ENCODE assay signal across 8 cellular contexts in genomic region chr7:30800785-30801252, GRCh38. TPM values are rescaled to one million over a fixed set of nuclear protein-coding genes. Genes with fewer than 3 reads are reported as not detected.
DNase-seq lines count a peak whose midpoint lies in the region; ATAC-seq and TF ChIP-seq lines count a peak whose summit lies in the region.

No MANE protein-coding gene starts in this region.

- H3K36me3 ChIP-seq in GM23338 (ENCODE audit: insufficient read depth) = no peaks in the 10 kb centered on the region
- H3K36me3 ChIP-seq in tibial artery = peaks cover 0 to 8% (median 0%) of the 10 kb centered on the region in 3 donors

- H3F3A ChIP-seq in GM23338 (replicated peaks; ENCODE audit: low read depth) = no peaks in the 10 kb centered on the region

- DNase-seq in NCI-H524 (lab: John Stamatoyannopoulos, UW) (peak; percentile 15 to 71), NCI-H524 treated with DMSO at 0.1 percent for 48 hours (lab: John Stamatoyannopoulos, UW) (no peak), GM23338 (ENCODE audit: low spot score) (peak; percentile 85), NCI-H1092 (lab: John Stamatoyannopoulos, UW) (peak; percentile 60), SKM-1 (lab: John Stamatoyannopoulos, UW; ENCODE audit: unreplicated experiment) (peak; percentile 34), lung microvascular endothelial cell (ENCODE audit: low read depth in 2 of 2) (peak; percentile 83 to 86), tibial artery (peak; percentile 74 to 82)
- DNase-seq in effector memory CD8-positive, alpha-beta T cell = peak; percentile 8 to 23 (median 10)

- no peak overlapping the region for H3K27ac Mint-ChIP-seq in GM23338
- no peak overlapping the region for H3K27ac Mint-ChIP-seq in effector memory CD8-positive, alpha-beta T cell

- H3K4me2 ChIP-seq in GM23338 = no peak overlapping the region

- ATAC-seq in GM23338 = peak; percentile 91
- ATAC-seq in effector memory CD8-positive, alpha-beta T cell (replicated peaks) = no peak

- H3K27me3 ChIP-seq in GM23338 (ENCODE audit: insufficient read depth) (no peaks in the 10 kb centered on the region), tibial artery (no peaks in the 10 kb centered on the region)

- no peak overlapping the region for H3K4me3 ChIP-seq in GM23338
- H3K4me3 ChIP-seq in tibial artery = no peak overlapping the region

- peaks cover 5% of the 10 kb centered on the region for H3K27me3 Mint-ChIP-seq in GM23338 (ENCODE audit: insufficient read depth, low read depth, poor library complexity)
- no peaks in the 10 kb centered on the region for H3K27me3 Mint-ChIP-seq in effector memory CD8-positive, alpha-beta T cell

- H3K36me3 Mint-ChIP-seq in GM23338 (ENCODE audit: low read depth) = no peaks in the 10 kb centered on the region; the same call in 2 of the 3 replicates
- H3K36me3 Mint-ChIP-seq in effector memory CD8-positive, alpha-beta T cell (ENCODE audit: insufficient read depth) = no peaks in the 10 kb centered on the region

- H3K9me3 ChIP-seq in tibial artery = no peaks in the 10 kb centered on the region

- no peaks in the 10 kb centered on the region for H3K9me2 ChIP-seq in GM23338 (ENCODE audit: insufficient read depth)

- H3K4me1 ChIP-seq in GM23338 (ENCODE audit: insufficient read depth) (no peaks in the 10 kb centered on the region), tibial artery (peaks cover 8 to 84% (median 72%) of the 10 kb centered on the region in 4 donors)

- peaks cover 9% of the 10 kb centered on the region for H3K4me1 Mint-ChIP-seq in GM23338
- peaks cover 4 to 6% of the 10 kb centered on the region in 2 donors for H3K4me1 Mint-ChIP-seq in effector memory CD8-positive, alpha-beta T cell (ENCODE audit: low read depth in 2 of 2)

- TF ChIP-seq CTCF in GM23338 (conservative IDR thresholded peaks at IDR 0.05; ENCODE audit: low read depth in 2 of 2) (peak; percentile 84 to 93), tibial artery (IDR thresholded peaks at IDR 0.05) (peak; percentile 73 to 85)

- intact Hi-C loops in tibial artery (cut with DNase I; ENCODE audit: low total_unique reads) = loop anchor here (5.0 kb wide), 2 partner anchors 106 to 176 kb away; no protein-coding TSS in a partner anchor

- no peaks in the 10 kb centered on the region for H3K79me2 ChIP-seq in GM23338 (replicated peaks; ENCODE audit: insufficient read depth)

- no peak overlapping the region for H2AFZ ChIP-seq in GM23338

- H3K27ac ChIP-seq in GM23338 (ENCODE audit: low read depth) (no peak overlapping the region), tibial artery (peak overlapping the region; percentile 56 to 60)

- H3K9me3 Mint-ChIP-seq in GM23338 = no peaks in the 10 kb centered on the region
- no peaks in the 10 kb centered on the region for H3K9me3 Mint-ChIP-seq in effector memory CD8-positive, alpha-beta T cell

- H4K20me1 ChIP-seq in GM23338 (replicated peaks; ENCODE audit: insufficient read depth) = no peaks in the 10 kb centered on the region; the same call in 1 of the 2 replicates

- no peak overlapping the region for H3K4me3 Mint-ChIP-seq in GM23338
- H3K4me3 Mint-ChIP-seq in effector memory CD8-positive, alpha-beta T cell = no peak overlapping the region

TF ChIP-seq in GM23338, 12 proteins besides CTCF, POLR2A, EP300 and RAD21:
- TF ChIP-seq STAT1 (IDR thresholded peaks at IDR 0.05; ENCODE audit: unreplicated experiment) (no peak), ZNF331 (CRISPR knock-in tag; IDR thresholded peaks at IDR 0.05; ENCODE audit: low read depth) (no peak), POLR2AphosphoS5 (IDR thresholded peaks at IDR 0.05; ENCODE audit: low read depth) (no peak)

RNA-seq across cellular contexts. Expression of gene MINDY4, which starts 29.6 kb away (rescaled TPM):
- total RNA-seq in GM23338 (2014; rRNA removed; shearing (Covaris generic)) = 3.1 and 4.4 TPM in 2 replicates
- 1.3 and 1.7 TPM in 2 replicates for polyA plus RNA-seq in GM23338 (2016; fragmentation: Nextera tagmentation; extraction: Ambion mirVana)
- 0.40 and 0.65 TPM in 2 replicates for total RNA-seq in lung microvascular endothelial cell

RNA-seq across cellular contexts. Expression of gene INMT, which starts 48.9 kb away (rescaled TPM):
- 0.19 and 1.1 TPM in 2 replicates for total RNA-seq in GM23338 (2014; rRNA removed; shearing (Covaris generic))
- 0.38 and 0.79 TPM in 2 replicates for polyA plus RNA-seq in GM23338 (2016; fragmentation: Nextera tagmentation; extraction: Ambion mirVana)
- under 0.01 TPM in 1 of 2 replicates, not detected in the other for total RNA-seq in lung microvascular endothelial cell
